ENCODE assay signal across 10 cellular contexts in genomic region chr16:88854306-88855111, GRCh38. TPM values are rescaled to one million over a fixed set of nuclear protein-coding genes. Genes with fewer than 3 reads are reported as not detected.
DNase-seq lines count a peak whose midpoint lies in the region; ATAC-seq and TF ChIP-seq lines count a peak whose summit lies in the region.
"Had no signal": no experiment of that assay in that cellular context is flagged by ENCODE, and none has a peak within 500 bp of the region (broad histone marks: within the 10 kb centered on the region; RNA-seq: fewer than 3 reads in every experiment).

No MANE protein-coding gene starts in this region.

- CTCF ChIA-PET in CD8-positive, alpha-beta T cell (lab: Charles Lee), result interaction anchor here (1.3 kb wide), 1 partner anchor 42 kb away, joined by 5 read pairs; the partner anchor contains the start of gene APRT
- CTCF ChIA-PET in naive thymus-derived CD4-positive, alpha-beta T cell (lab: Charles Lee), result no interaction called here

- no peak for TF ChIP-seq CTCF in CD8-positive, alpha-beta T cell (IDR thresholded peaks at IDR 0.05)
- no peak for TF ChIP-seq CTCF in HL-60 (IDR thresholded peaks at IDR 0.05; ENCODE audit: insufficient read depth, low read length)

- peak in 5 of 7 experiments; percentile 8 to 51 (median 48) for DNase-seq in CD8-positive, alpha-beta T cell
- DNase-seq in HL-60 (ENCODE audit: low read depth in 1 of 2, low spot score in 1 of 2), result peak; percentile 27 to 51
- DNase-seq in activated CD8-positive, alpha-beta memory T cell treated with anti-CD3 and anti-CD28 coated beads, Interleukin-2, amount 50 U/mL, for 4 hours, result peak; percentile 36
- peak in 2 of 9 donors; percentile 21 to 31 for DNase-seq in naive thymus-derived CD4-positive, alpha-beta T cell
- no peak for DNase-seq in NCI-H1436 treated with DMSO at 0.1 percent for 48 hours (lab: John Stamatoyannopoulos, UW)
- DNase-seq in NCI-H1105 (lab: John Stamatoyannopoulos, UW), result no peak
- DNase-seq in NCI-H2029 treated with DMSO at 0.1 percent for 48 hours (lab: John Stamatoyannopoulos, UW), result no peak

- POLR2A ChIA-PET in CD8-positive, alpha-beta T cell (lab: Charles Lee), result interaction anchor here (3.0 kb wide), 1 partner anchor 42 kb away, joined by 11 read pairs; the partner anchor contains the start of gene APRT
- POLR2A ChIA-PET in naive thymus-derived CD4-positive, alpha-beta T cell (lab: Charles Lee), result no interaction called here

- peak overlapping the region; percentile 37 for H3K27ac Mint-ChIP-seq in CD8-positive, alpha-beta T cell
- peak overlapping the region in 8 of 9 donors; percentile 33 to 88 (median 66) for H3K27ac Mint-ChIP-seq in naive thymus-derived CD4-positive, alpha-beta T cell

- no peak overlapping the region for H3K27ac ChIP-seq in CD8-positive, alpha-beta T cell (ENCODE audit: low read depth, low read length)
- peak overlapping the region; percentile 58 for H3K27ac ChIP-seq in HL-60 (replicated peaks)
- no peak overlapping the region for H3K27ac ChIP-seq in naive thymus-derived CD4-positive, alpha-beta T cell (ENCODE audit: low read depth, low read length)
- H3K27ac ChIP-seq: vagina had no signal

- intact Hi-C loops in CD8-positive, alpha-beta T cell (cut with DNase I, micrococcal nuclease), result loop anchor here (5.0 to 10.0 kb wide), 5 partner anchors 192 to 1092 kb away; partner anchors contain the start of genes CHMP1A (in 1 of the 2), MVD (in 1 of the 2), SPATA33 (in 1 of the 2) and ZFPM1 (in 1 of the 2)
- intact Hi-C loops in naive thymus-derived CD4-positive, alpha-beta T cell (cut with micrococcal nuclease), result loop anchor here (5.0 to 10.0 kb wide), 5 partner anchors 88 to 653 kb away; partner anchors contain the start of genes SPG7 (in 1 of the 2) and ZC3H18 (in 1 of the 2)

- no peaks in the 10 kb centered on the region for H3K27me3 Mint-ChIP-seq in CD8-positive, alpha-beta T cell (ENCODE audit: low read depth)
- no peaks in the 10 kb centered on the region for H3K27me3 Mint-ChIP-seq in naive thymus-derived CD4-positive, alpha-beta T cell

- peaks cover 33% of the 10 kb centered on the region for H3K4me1 ChIP-seq in CD8-positive, alpha-beta T cell (ENCODE audit: insufficient read depth, low read length)
- H3K4me1 ChIP-seq in naive thymus-derived CD4-positive, alpha-beta T cell (ENCODE audit: control insufficient read depth in 2 of 2, insufficient read depth in 2 of 2, low read length in 2 of 2), result peaks cover 20 to 25% of the 10 kb centered on the region in 2 donors

- H3K4me3 ChIP-seq in CD8-positive, alpha-beta T cell (ENCODE audit: low read depth, low read length), result no peak overlapping the region
- no peak overlapping the region for H3K4me3 ChIP-seq in HL-60 (replicated peaks; ENCODE audit: insufficient read depth, low read length)
- H3K4me3 ChIP-seq in naive thymus-derived CD4-positive, alpha-beta T cell (ENCODE audit: low read length), result no peak overlapping the region
- H3K4me3 ChIP-seq: vagina had no signal

- H3K4me1 Mint-ChIP-seq in CD8-positive, alpha-beta T cell (ENCODE audit: low read depth), result peaks cover 38% of the 10 kb centered on the region
- peaks cover 24 to 45% (median 37%) of the 10 kb centered on the region in 7 donors for H3K4me1 Mint-ChIP-seq in naive thymus-derived CD4-positive, alpha-beta T cell

- H3K9me3 Mint-ChIP-seq in CD8-positive, alpha-beta T cell, result no peaks in the 10 kb centered on the region
- peaks cover 0 to 3% (median 0%) of the 10 kb centered on the region in 11 donors for H3K9me3 Mint-ChIP-seq in naive thymus-derived CD4-positive, alpha-beta T cell

- no peaks in the 10 kb centered on the region for H3K27me3 ChIP-seq in CD8-positive, alpha-beta T cell (ENCODE audit: insufficient read depth, low read length)
- H3K27me3 ChIP-seq in HL-60 (ENCODE audit: insufficient read depth, poor library complexity, severe bottlenecking), result no peaks in the 10 kb centered on the region
- no peaks in the 10 kb centered on the region for H3K27me3 ChIP-seq in naive thymus-derived CD4-positive, alpha-beta T cell (ENCODE audit: control insufficient read depth in 2 of 2, insufficient read depth in 2 of 2, low read length in 2 of 2)
- H3K27me3 ChIP-seq: vagina had no signal

- no peak for ATAC-seq in CD8-positive, alpha-beta T cell
- ATAC-seq in naive thymus-derived CD4-positive, alpha-beta T cell, result peak; percentile 32
- ATAC-seq in HG03432 (IDR thresholded peaks at IDR 0.05; ENCODE audit: unreplicated experiment), result no peak

- H3K9me3 ChIP-seq in CD8-positive, alpha-beta T cell (ENCODE audit: low read length), result no peaks in the 10 kb centered on the region
- no peaks in the 10 kb centered on the region for H3K9me3 ChIP-seq in naive thymus-derived CD4-positive, alpha-beta T cell (ENCODE audit: control insufficient read depth in 2 of 3, low read length in 3 of 3)
- H3K9me3 ChIP-seq: vagina had no signal

- H3K36me3 ChIP-seq in CD8-positive, alpha-beta T cell (ENCODE audit: insufficient read depth, low read length), result peaks cover 9% of the 10 kb centered on the region
- peaks cover 0 to 27% (median under 1%) of the 10 kb centered on the region in 3 experiments for H3K36me3 ChIP-seq in naive thymus-derived CD4-positive, alpha-beta T cell (ENCODE audit: control insufficient read depth in 2 of 3, insufficient read depth in 3 of 3, low read length in 3 of 3)

- peak overlapping the region; percentile 59 for H3K4me3 Mint-ChIP-seq in CD8-positive, alpha-beta T cell
- H3K4me3 Mint-ChIP-seq in naive thymus-derived CD4-positive, alpha-beta T cell, result peak overlapping the region in 8 of 10 donors; percentile 58 to 97 (median 74)

- H3K36me3 Mint-ChIP-seq in CD8-positive, alpha-beta T cell, result peaks cover 26% of the 10 kb centered on the region
- H3K36me3 Mint-ChIP-seq in naive thymus-derived CD4-positive, alpha-beta T cell, result peaks cover 0 to 12% (median 3%) of the 10 kb centered on the region in 5 donors

RNA-seq across cellular contexts. Expression of gene GALNS, which starts 2.2 kb away (rescaled TPM):
- total RNA-seq in CD8-positive, alpha-beta T cell, result 10 to 100 TPM; 16.0 to 20.0 TPM
- total RNA-seq in naive thymus-derived CD4-positive, alpha-beta T cell, result 10 to 100 TPM; 48.6 to 64.3 (median 57.5) TPM
- 10 to 100 TPM in 1 of 2 donors, 1 to 10 TPM in 1; 9.8 to 11.1 TPM for polyA plus RNA-seq in naive thymus-derived CD4-positive, alpha-beta T cell

RNA-seq across cellular contexts. Expression of gene TRAPPC2L, which starts 2.4 kb away (rescaled TPM):
- total RNA-seq in CD8-positive, alpha-beta T cell, result 10 to 100 TPM; 53.4 to 56.5 TPM
- 10 to 100 TPM; 32.3 to 73.4 (median 60.1) TPM for total RNA-seq in naive thymus-derived CD4-positive, alpha-beta T cell
- polyA plus RNA-seq in naive thymus-derived CD4-positive, alpha-beta T cell, result 100 to 1,000 TPM in 1 of 2 donors, 10 to 100 TPM in 1; 96.8 to 112 TPM

RNA-seq across cellular contexts. Expression of gene PABPN1L, which starts 12.0 kb away (rescaled TPM):
- not detected for total RNA-seq in CD8-positive, alpha-beta T cell
- not detected for total RNA-seq in naive thymus-derived CD4-positive, alpha-beta T cell
- polyA plus RNA-seq in naive thymus-derived CD4-positive, alpha-beta T cell, result not detected
- total RNA-seq: dermis microvascular lymphatic vessel endothelial cell, vagina had no signal

RNA-seq across cellular contexts. Expression of gene APRT, which starts 42.8 kb away (rescaled TPM):
- total RNA-seq in CD8-positive, alpha-beta T cell, result 100 to 1,000 TPM; 171 to 178 TPM
- 100 to 1,000 TPM; 134 to 178 (median 161) TPM for total RNA-seq in naive thymus-derived CD4-positive, alpha-beta T cell
- 100 to 1,000 TPM; 446 to 513 TPM for polyA plus RNA-seq in naive thymus-derived CD4-positive, alpha-beta T cell

RNA-seq across cellular contexts. Expression of gene CDT1, which starts 50.9 kb away (rescaled TPM):
- total RNA-seq in CD8-positive, alpha-beta T cell, result 1 to 10 TPM; 1.2 to 2.3 TPM
- total RNA-seq in naive thymus-derived CD4-positive, alpha-beta T cell, result 10 to 100 TPM in 1 of 5 experiments, 1 to 10 TPM in 1, under 1 TPM in 2, not detected in 1; 0.35 to 79.2 (median 1.6) TPM
- polyA plus RNA-seq in naive thymus-derived CD4-positive, alpha-beta T cell, result under 1 TPM; 0.09 to 0.19 TPM

Comparison
In these comparisons a context has a peak if more than half of its experiments do, and no peak if none do; other contexts are left out.
1. DNase-seq: peak in CD8-positive, alpha-beta T cell (5 of 7), HL-60 (2 of 2) and activated CD8-positive, alpha-beta memory T cell treated with anti-CD3 and anti-CD28 coated beads, Interleukin-2, amount 50 U/mL, for 4 hours (single experiment); none in NCI-H1436 treated with DMSO at 0.1 percent for 48 hours (single experiment), NCI-H1105 (single experiment) and NCI-H2029 treated with DMSO at 0.1 percent for 48 hours (single experiment).